In the genomic region with DNA sequence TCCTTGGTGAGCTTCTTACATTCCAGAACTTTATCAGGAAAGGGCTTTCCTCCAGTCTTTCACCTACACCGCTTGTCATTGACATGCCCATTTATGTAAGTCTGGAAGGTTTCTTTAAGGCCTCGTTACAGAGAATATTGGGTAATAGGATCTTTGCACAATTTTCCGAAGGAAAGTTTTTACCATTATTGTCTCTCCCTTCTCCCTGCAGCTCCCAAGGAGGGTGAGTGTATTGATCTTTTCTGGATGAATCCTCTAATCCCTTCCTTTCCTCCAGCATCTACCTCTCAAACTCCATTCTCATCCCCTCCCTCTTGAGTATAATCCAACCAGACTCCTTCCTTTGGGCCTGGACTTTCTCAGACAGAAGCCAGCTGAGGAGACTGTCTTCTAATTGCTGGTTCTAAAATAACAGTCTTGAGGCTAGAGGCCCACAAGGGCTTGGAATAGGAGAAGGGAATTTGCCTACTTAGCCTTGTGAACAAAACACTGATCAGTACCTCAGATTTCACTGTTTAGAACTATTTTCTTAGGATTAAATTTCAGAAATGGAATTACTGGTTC, we compare ENCODE assay signal across 11 cellular contexts. TPM values are rescaled to one million over a fixed set of nuclear protein-coding genes. Genes with fewer than 3 reads are reported as not detected.
DNase-seq lines count a peak whose midpoint lies in the region; ATAC-seq, FAIRE-seq and TF ChIP-seq lines count a peak whose summit lies in the region.
"Had no signal": no experiment of that assay in that cellular context is flagged by ENCODE, and none has a peak within 500 bp of the region (broad histone marks: within the 10 kb centered on the region; RNA-seq: fewer than 3 reads in every experiment).

No MANE protein-coding gene starts in this region.

- H3K4me3 ChIP-seq in heart right ventricle (no peak overlapping the region), right atrium auricular region (no peak overlapping the region), aorta (ENCODE audit: low read length in 2 of 2) (no peak overlapping the region)
- H3K4me3 ChIP-seq: MG63 had no signal

- H3K4me3 Mint-ChIP-seq in brain = peak overlapping the region in 4 of 5 experiments; percentile 23 to 56 (median 32)

- intact Hi-C loops in heart right ventricle (cut with DNase I) (loop anchor here in 1 of 10 donors (5.0 kb wide), 1 partner anchor 33 kb away; no protein-coding TSS in a partner anchor), aorta (cut with DNase I) (no loop called here)

- H3K36me3 Mint-ChIP-seq in brain = peaks cover 20% of the 10 kb centered on the region

- DNase-seq in heart right ventricle (no peak), right atrium auricular region (ENCODE audit: low spot score) (no peak), myocyte (ENCODE audit: low read depth) (peak; percentile 34), aorta (no peak), KBM-7 (no peak), frontal cortex (ENCODE audit: low spot score in 2 of 2) (no peak)
- DNase-seq: BE2C, MG63 had no signal

- peaks cover 76% of the 10 kb centered on the region for H3K4me1 Mint-ChIP-seq in brain

- TF ChIP-seq CTCF in heart right ventricle (IDR thresholded peaks at IDR 0.05) = no peak
- no peak for TF ChIP-seq CTCF in right atrium auricular region (IDR thresholded peaks at IDR 0.05)
- no peak for TF ChIP-seq CTCF in brain (conservative IDR thresholded peaks at IDR 0.05)

- no peaks in the 10 kb centered on the region for H3K27me3 ChIP-seq in heart right ventricle
- H3K27me3 ChIP-seq in right atrium auricular region = no peaks in the 10 kb centered on the region
- H3K27me3 ChIP-seq in aorta (ENCODE audit: control insufficient read depth in 1 of 2, insufficient read depth in 2 of 2, low read length in 1 of 2) = no peaks in the 10 kb centered on the region
- H3K27me3 ChIP-seq: BE2C, MG63 had no signal

- H3K4me1 ChIP-seq in heart right ventricle (peaks cover 0 to 94% (median 72%) of the 10 kb centered on the region in 9 donors), right atrium auricular region (peaks cover 0 to 79% of the 10 kb centered on the region in 2 donors), aorta (ENCODE audit: control insufficient read depth in 1 of 2, insufficient read depth in 2 of 2, low read length in 2 of 2) (peaks cover 2 to 3% of the 10 kb centered on the region in 2 donors)
- H3K4me1 ChIP-seq: BE2C had no signal

- in situ Hi-C loops in KBM-7 (cut with MboI; ENCODE audit: low pct_unique_long_range_greater_than_20kb, low sequenced_read_pairs) = no loop called here

- no peak for FAIRE-seq in frontal cortex (lab: Jason Lieb, UNC)

- H3K9me3 ChIP-seq in heart right ventricle = no peaks in the 10 kb centered on the region
- no peaks in the 10 kb centered on the region for H3K9me3 ChIP-seq in right atrium auricular region
- H3K9me3 ChIP-seq in aorta (ENCODE audit: control insufficient read depth, low read length) = no peaks in the 10 kb centered on the region
- H3K9me3 ChIP-seq: BE2C, MG63 had no signal

- H3K36me3 ChIP-seq in heart right ventricle = no peaks in the 10 kb centered on the region
- no peaks in the 10 kb centered on the region for H3K36me3 ChIP-seq in right atrium auricular region
- H3K36me3 ChIP-seq in aorta (ENCODE audit: control insufficient read depth in 1 of 2, insufficient read depth in 2 of 2, low read length in 1 of 2) = no peaks in the 10 kb centered on the region
- H3K36me3 ChIP-seq: BE2C had no signal

- peaks cover 4% of the 10 kb centered on the region for H3K27me3 Mint-ChIP-seq in brain

- peak overlapping the region in 4 of 5 experiments; percentile 24 to 82 (median 64) for H3K27ac Mint-ChIP-seq in brain

- ATAC-seq in heart right ventricle (peak in 2 of 8 donors; percentile 16 to 33), aorta (ENCODE audit: low FRiP score) (peak; percentile 19), GM21515 (IDR thresholded peaks at IDR 0.05; ENCODE audit: unreplicated experiment) (no peak)
- ATAC-seq: left lobe of liver had no signal

- peaks cover 0 to 6% (median 2%) of the 10 kb centered on the region in 5 experiments for H3K9me3 Mint-ChIP-seq in brain

- 25 to 38% methylated on average over 3 of the region's 3 CpGs for WGBS in heart right ventricle, 2 donors
- 40 to 43% methylated on average over 3 of the region's 3 CpGs for WGBS in aorta, 2 donors

- H3K27ac ChIP-seq in heart right ventricle = peak overlapping the region in 7 of 10 donors; percentile 18 to 59 (median 31)
- H3K27ac ChIP-seq in right atrium auricular region = peak overlapping the region in 1 of 2 donors; percentile 41
- H3K27ac ChIP-seq in aorta (ENCODE audit: low read depth in 1 of 2, low read length in 2 of 2) = peak overlapping the region in 1 of 2 donors; percentile 43

RNA-seq across cellular contexts. Expression of a gene that starts 21.8 kb away (rescaled TPM):
- 100 to 1,000 TPM; 280 to 408 (median 326) TPM for total RNA-seq in heart right ventricle
- polyA plus RNA-seq in heart right ventricle = 10 to 100 TPM; 43.5 to 70.9 TPM
- 100 to 1,000 TPM; 195 to 215 TPM for total RNA-seq in right atrium auricular region
- polyA plus RNA-seq in brain (ENCODE audit: insufficient read depth, low read depth, low replicate concordance) = 138 TPM
- 95.2 and 104 TPM in 2 replicates for total RNA-seq in myocyte
- 146 TPM for polyA plus RNA-seq in myocyte (2012)
- 100 to 1,000 TPM; 182 to 226 TPM for total RNA-seq in aorta
- 10 to 100 TPM; 22.3 to 30.4 TPM for polyA plus RNA-seq in aorta
- 48.5 TPM for total RNA-seq in frontal cortex
